In genomic region chr19:2016041-2016807, GRCh38 we compare ENCODE assay signal across 8 cellular contexts. TPM values are rescaled to one million over a fixed set of nuclear protein-coding genes. Genes with fewer than 3 reads are reported as not detected.
DNase-seq lines count a peak whose midpoint lies in the region; ATAC-seq, FAIRE-seq and TF ChIP-seq lines count a peak whose summit lies in the region.

No MANE protein-coding gene starts in this region.

- no peak overlapping the region for H2BK120ac ChIP-seq in mesendoderm (ENCODE audit: low read depth, low read length)

- TF ChIP-seq CTCF in endodermal cell (conservative IDR thresholded peaks at IDR 0.05) = no peak

- peaks cover under 1% of the 10 kb centered on the region for H3K27me3 Mint-ChIP-seq in endodermal cell (ENCODE audit: insufficient read depth)
- no peaks in the 10 kb centered on the region for H3K27me3 Mint-ChIP-seq in stimulated activated naive CD8-positive, alpha-beta T cell treated with anti-CD3 and anti-CD28 coated beads, Interleukin-15, amount 100 ng/mL, for 72 hours

- peak overlapping the region; percentile 7 for H3K56ac ChIP-seq in mesendoderm (ENCODE audit: low read length)

- H3K9ac ChIP-seq in endodermal cell (ENCODE audit: extremely low read depth, low read length, poor library complexity, severe bottlenecking) = no peak overlapping the region
- H3K9ac ChIP-seq in mesendoderm (ENCODE audit: low read length) = no peak overlapping the region

- H3K36me3 Mint-ChIP-seq in endodermal cell (ENCODE audit: low read depth) = peaks cover 14% of the 10 kb centered on the region

- peaks cover under 1% of the 10 kb centered on the region for H3K9me3 Mint-ChIP-seq in endodermal cell
- H3K9me3 Mint-ChIP-seq in stimulated activated naive CD8-positive, alpha-beta T cell treated with anti-CD3 and anti-CD28 coated beads, Interleukin-15, amount 100 ng/mL, for 72 hours = no peaks in the 10 kb centered on the region

- WGBS in endodermal cell (ENCODE audit: insufficient coverage in 1 of 2, insufficient read length in 1 of 2), 2 experiments = 87 to 92% methylated on average over 13 to 22 of the region's 23 CpGs
- no CpG with 5 or more reads among the region's 23 CpGs for WGBS in mesendoderm (ENCODE audit: extremely low coverage, insufficient coverage, low lambda C conversion rate)

- no peak overlapping the region for H2BK15ac ChIP-seq in mesendoderm (replicated peaks; ENCODE audit: low read depth)

- H3K4me1 ChIP-seq in endodermal cell (ENCODE audit: control insufficient read depth, insufficient read depth, low read length) (no peaks in the 10 kb centered on the region), mesendoderm (ENCODE audit: control insufficient read depth, low read depth, low read length) (no peaks in the 10 kb centered on the region)

- no peaks in the 10 kb centered on the region for H3K79me1 ChIP-seq in mesendoderm (ENCODE audit: low read length)

- H3K23ac ChIP-seq in mesendoderm (ENCODE audit: low read length) = no peak overlapping the region

- H3K4me2 ChIP-seq in mesendoderm (ENCODE audit: low read length) = no peak overlapping the region

- H3K18ac ChIP-seq in mesendoderm (ENCODE audit: low read length) = no peak overlapping the region

- ATAC-seq in stimulated activated naive CD8-positive, alpha-beta T cell treated with anti-CD3 and anti-CD28 coated beads, Interleukin-15, amount 100 ng/mL, for 72 hours = peak; percentile 31
- no peak for ATAC-seq in GM19023 (IDR thresholded peaks at IDR 0.05; ENCODE audit: unreplicated experiment)

- H3K9me3 ChIP-seq in endodermal cell (ENCODE audit: control insufficient read depth, low read length) = no peaks in the 10 kb centered on the region

- H3K4ac ChIP-seq in mesendoderm (ENCODE audit: low read depth, low read length) = no peak overlapping the region

- no peak overlapping the region for H2BK5ac ChIP-seq in mesendoderm (ENCODE audit: low read length)

- H3K4me1 Mint-ChIP-seq in endodermal cell = no peaks in the 10 kb centered on the region
- H3K4me1 Mint-ChIP-seq in stimulated activated naive CD8-positive, alpha-beta T cell treated with anti-CD3 and anti-CD28 coated beads, Interleukin-15, amount 100 ng/mL, for 72 hours = peaks cover 51% of the 10 kb centered on the region

- H3K27ac Mint-ChIP-seq in endodermal cell = no peak overlapping the region
- peak overlapping the region; percentile 59 to 69 for H3K27ac Mint-ChIP-seq in stimulated activated naive CD8-positive, alpha-beta T cell treated with anti-CD3 and anti-CD28 coated beads, Interleukin-15, amount 100 ng/mL, for 72 hours

- peak; percentile 14 for FAIRE-seq in GM19239 (lab: Jason Lieb, UNC)

- peak; percentile 89 for DNase-seq in AG08396 (ENCODE audit: low spot score)
- peak; percentile 81 for DNase-seq in GM19239 (ENCODE audit: insufficient read length, low spot score)
- peak; percentile 61 for DNase-seq in NCI-H446 treated with DMSO at 0.1 percent for 48 hours (lab: John Stamatoyannopoulos, UW)
- peak; percentile 66 to 77 for DNase-seq in activated CD4-positive, alpha-beta T cell treated with anti-CD3 and anti-CD28 coated beads, Interleukin-2, amount 50 U/mL, for 48 hours
- DNase-seq in endodermal cell = peak; percentile 79
- DNase-seq in mesendoderm = peak; percentile 77
- peak; percentile 26 to 55 for DNase-seq in stimulated activated naive CD8-positive, alpha-beta T cell treated with anti-CD3 and anti-CD28 coated beads, Interleukin-15, amount 100 ng/mL, for 72 hours

- H3K36me3 ChIP-seq in endodermal cell (ENCODE audit: control insufficient read depth, insufficient read depth, low read length) (peaks cover 5% of the 10 kb centered on the region), mesendoderm (ENCODE audit: control insufficient read depth, insufficient read depth, low read length) (no peaks in the 10 kb centered on the region)

- H4K8ac ChIP-seq in mesendoderm (ENCODE audit: low read depth, low read length) = no peak overlapping the region

- H3K4me3 ChIP-seq in endodermal cell (ENCODE audit: low read length) = no peak overlapping the region
- no peak overlapping the region for H3K4me3 ChIP-seq in mesendoderm (ENCODE audit: low read length)

- peak overlapping the region; percentile 36 for H3K4me3 Mint-ChIP-seq in endodermal cell
- H3K4me3 Mint-ChIP-seq in stimulated activated naive CD8-positive, alpha-beta T cell treated with anti-CD3 and anti-CD28 coated beads, Interleukin-15, amount 100 ng/mL, for 72 hours = peak overlapping the region; percentile 70 to 76

- H3K27me3 ChIP-seq in endodermal cell (ENCODE audit: control insufficient read depth, insufficient read depth, low read length, poor library complexity, severe bottlenecking) (no peaks in the 10 kb centered on the region), mesendoderm (ENCODE audit: insufficient read depth, low read length, poor library complexity) (no peaks in the 10 kb centered on the region)

- no peak overlapping the region for H3K27ac ChIP-seq in endodermal cell (ENCODE audit: low read depth, low read length)
- no peak overlapping the region for H3K27ac ChIP-seq in mesendoderm (ENCODE audit: low read depth, low read length)

- H3K79me2 ChIP-seq in mesendoderm (ENCODE audit: control insufficient read depth, insufficient read depth, low read length) = no peaks in the 10 kb centered on the region

- H4K5ac ChIP-seq in mesendoderm (ENCODE audit: low read length) = no peak overlapping the region

- no peak overlapping the region for H2AK5ac ChIP-seq in mesendoderm (ENCODE audit: low read length)

RNA-seq across cellular contexts. Expression of gene BTBD2, which starts 0.7 kb away (rescaled TPM):
- total RNA-seq in endodermal cell = 100 to 1,000 TPM; 107 to 112 TPM
- polyA plus RNA-seq in endodermal cell (2013, experiment 1 of 2) = 113 TPM
- 99.4 TPM for polyA plus RNA-seq in endodermal cell (2013, experiment 2 of 2)
- 46.2 TPM for polyA plus RNA-seq in mesendoderm (2013, experiment 1 of 2)
- 41.1 TPM for polyA plus RNA-seq in mesendoderm (2013, experiment 2 of 2)

RNA-seq across cellular contexts. Expression of gene MKNK2, which starts 34.8 kb away (rescaled TPM):
- total RNA-seq in endodermal cell = 100 to 1,000 TPM; 120 to 123 TPM
- 63.1 TPM for polyA plus RNA-seq in endodermal cell (2013, experiment 1 of 2)
- polyA plus RNA-seq in endodermal cell (2013, experiment 2 of 2) = 58.0 TPM
- 98.2 TPM for polyA plus RNA-seq in mesendoderm (2013, experiment 1 of 2)
- polyA plus RNA-seq in mesendoderm (2013, experiment 2 of 2) = 97.3 TPM
